In genomic region chr9:96245399-96245798, GRCh38 we compare ENCODE assay signal across 15 cellular contexts. TPM values are rescaled to one million over a fixed set of nuclear protein-coding genes. Genes with fewer than 3 reads are reported as not detected.
DNase-seq lines count a peak whose midpoint lies in the region; ATAC-seq and TF ChIP-seq lines count a peak whose summit lies in the region.
"Had no signal": no experiment of that assay in that cellular context is flagged by ENCODE, and none has a peak within 500 bp of the region (broad histone marks: within the 10 kb centered on the region; RNA-seq: fewer than 3 reads in every experiment).

No MANE protein-coding gene starts in this region.

- peak; percentile 19 for DNase-seq in activated CD4-positive, alpha-beta memory T cell treated with anti-CD3 and anti-CD28 coated beads for 36 hours
- no peak for DNase-seq in activated CD4-positive, alpha-beta memory T cell treated with anti-CD3 and anti-CD28 coated beads, Interleukin-2, amount 10 ng/mL, durations not matched to agents 7 days and 5 days
- peak; percentile 28 for DNase-seq in Jurkat, Clone E6-1 (ENCODE audit: low read depth, low spot score)
- peak; percentile 20 for DNase-seq in activated naive CD8-positive, alpha-beta T cell treated with anti-CD3 and anti-CD28 coated beads, Interleukin-2, amount 50 U/mL, for 24 hours
- peak; percentile 17 for DNase-seq in neural progenitor cell (ENCODE audit: low spot score)
- DNase-seq in NCI-H526 (lab: John Stamatoyannopoulos, UW) = no peak
- no peak for DNase-seq in stimulated activated naive CD4-positive, alpha-beta T cell treated with Interleukin-2 at 50 U/mL for 16 hours (lab: John Stamatoyannopoulos, UW)
- DNase-seq in DMS 273 (lab: John Stamatoyannopoulos, UW; ENCODE audit: unreplicated experiment) = no peak
- DNase-seq: Calu3, mesenchymal stem cell, NCI-H1092 had no signal

- no peaks in the 10 kb centered on the region for H3K4me1 ChIP-seq in neural progenitor cell

- no peaks in the 10 kb centered on the region for H3K79me2 ChIP-seq in neural progenitor cell (ENCODE audit: low read depth)

- no peaks in the 10 kb centered on the region for H3F3A ChIP-seq in neural progenitor cell (ENCODE audit: low read depth)

- H3K4me3 Mint-ChIP-seq in activated CD4-positive, alpha-beta memory T cell treated with anti-CD3 and anti-CD28 coated beads for 36 hours = no peak overlapping the region
- no peak overlapping the region for H3K4me3 Mint-ChIP-seq in activated CD4-positive, alpha-beta memory T cell treated with anti-CD3 and anti-CD28 coated beads, Interleukin-2, amount 10 ng/mL, durations not matched to agents 7 days and 5 days
- H3K4me3 Mint-ChIP-seq in activated naive CD8-positive, alpha-beta T cell treated with anti-CD3 and anti-CD28 coated beads, Interleukin-2, amount 50 U/mL, for 24 hours = no peak overlapping the region
- H3K4me3 Mint-ChIP-seq in neural progenitor cell = no peak overlapping the region
- H3K4me3 Mint-ChIP-seq: activated naive CD8-positive, alpha-beta T cell; central memory CD8-positive, alpha-beta T cell had no signal

- no peaks in the 10 kb centered on the region for H3K36me3 ChIP-seq in neural progenitor cell
- H3K36me3 ChIP-seq: neutrophil had no signal

- intact Hi-C loops in activated CD4-positive, alpha-beta memory T cell treated with anti-CD3 and anti-CD28 coated beads for 36 hours (cut with micrococcal nuclease) = no loop called here

- peak; percentile 46 for TF ChIP-seq CTCF in neural progenitor cell (IDR thresholded peaks at IDR 0.05)

- ATAC-seq in activated naive CD8-positive, alpha-beta T cell treated with anti-CD3 and anti-CD28 coated beads, Interleukin-2, amount 50 U/mL, for 24 hours = no peak

- H3K27me3 ChIP-seq in neural progenitor cell = no peaks in the 10 kb centered on the region
- H3K27me3 ChIP-seq: neutrophil had no signal

- H3K9me3 Mint-ChIP-seq in activated CD4-positive, alpha-beta memory T cell treated with anti-CD3 and anti-CD28 coated beads for 36 hours = no peaks in the 10 kb centered on the region
- no peaks in the 10 kb centered on the region for H3K9me3 Mint-ChIP-seq in activated CD4-positive, alpha-beta memory T cell treated with anti-CD3 and anti-CD28 coated beads, Interleukin-2, amount 10 ng/mL, durations not matched to agents 7 days and 5 days
- no peaks in the 10 kb centered on the region for H3K9me3 Mint-ChIP-seq in activated naive CD8-positive, alpha-beta T cell treated with anti-CD3 and anti-CD28 coated beads, Interleukin-2, amount 50 U/mL, for 24 hours
- no peaks in the 10 kb centered on the region for H3K9me3 Mint-ChIP-seq in neural progenitor cell
- H3K9me3 Mint-ChIP-seq: central memory CD8-positive, alpha-beta T cell had no signal

- no peaks in the 10 kb centered on the region for H3K9me3 ChIP-seq in neural progenitor cell (ENCODE audit: low read depth)
- H3K9me3 ChIP-seq: neutrophil had no signal

- POLR2A ChIA-PET in activated CD4-positive, alpha-beta memory T cell treated with anti-CD3 and anti-CD28 coated beads for 36 hours (lab: Charles Lee) = no interaction called here
- POLR2A ChIA-PET in activated CD4-positive, alpha-beta memory T cell treated with anti-CD3 and anti-CD28 coated beads, Interleukin-2, amount 10 ng/mL, durations not matched to agents 7 days and 5 days (lab: Charles Lee) = no interaction called here

- no peak overlapping the region for H3K27ac Mint-ChIP-seq in activated CD4-positive, alpha-beta memory T cell treated with anti-CD3 and anti-CD28 coated beads for 36 hours
- no peak overlapping the region for H3K27ac Mint-ChIP-seq in activated CD4-positive, alpha-beta memory T cell treated with anti-CD3 and anti-CD28 coated beads, Interleukin-2, amount 10 ng/mL, durations not matched to agents 7 days and 5 days
- no peak overlapping the region for H3K27ac Mint-ChIP-seq in activated naive CD8-positive, alpha-beta T cell treated with anti-CD3 and anti-CD28 coated beads, Interleukin-2, amount 50 U/mL, for 24 hours
- no peak overlapping the region for H3K27ac Mint-ChIP-seq in neural progenitor cell
- H3K27ac Mint-ChIP-seq: activated naive CD8-positive, alpha-beta T cell had no signal

- no peak overlapping the region for H2AFZ ChIP-seq in neural progenitor cell (replicated peaks)

- H3K4me1 Mint-ChIP-seq in activated CD4-positive, alpha-beta memory T cell treated with anti-CD3 and anti-CD28 coated beads for 36 hours (ENCODE audit: low read depth) = peaks cover 17% of the 10 kb centered on the region
- H3K4me1 Mint-ChIP-seq in activated CD4-positive, alpha-beta memory T cell treated with anti-CD3 and anti-CD28 coated beads, Interleukin-2, amount 10 ng/mL, durations not matched to agents 7 days and 5 days = peaks cover 16% of the 10 kb centered on the region
- peaks cover 16% of the 10 kb centered on the region for H3K4me1 Mint-ChIP-seq in activated naive CD8-positive, alpha-beta T cell treated with anti-CD3 and anti-CD28 coated beads, Interleukin-2, amount 50 U/mL, for 24 hours
- peaks cover 11% of the 10 kb centered on the region for H3K4me1 Mint-ChIP-seq in neural progenitor cell

- H3K9ac ChIP-seq in neural progenitor cell = no peak overlapping the region

- H3K27ac ChIP-seq in neural progenitor cell = no peak overlapping the region
- H3K27ac ChIP-seq: neutrophil, VCaP had no signal

- CTCF ChIA-PET in activated CD4-positive, alpha-beta memory T cell treated with anti-CD3 and anti-CD28 coated beads for 36 hours (lab: Charles Lee) = interaction anchor here (0.8 to 4.2 kb wide), 10 partner anchors 9 to 72 kb away, joined by 3 to 19 read pairs (median 6); no protein-coding TSS in a partner anchor
- CTCF ChIA-PET in activated CD4-positive, alpha-beta memory T cell treated with anti-CD3 and anti-CD28 coated beads, Interleukin-2, amount 10 ng/mL, durations not matched to agents 7 days and 5 days (lab: Charles Lee) = interaction anchor here (0.5 to 3.0 kb wide), 2 partner anchors 13 to 1694 kb away, joined by 3 to 7 read pairs; no protein-coding TSS in a partner anchor

- no peaks in the 10 kb centered on the region for H4K20me1 ChIP-seq in neural progenitor cell (ENCODE audit: low read depth)

- peaks cover 43% of the 10 kb centered on the region for H3K27me3 Mint-ChIP-seq in activated CD4-positive, alpha-beta memory T cell treated with anti-CD3 and anti-CD28 coated beads for 36 hours
- peaks cover 65% of the 10 kb centered on the region for H3K27me3 Mint-ChIP-seq in activated CD4-positive, alpha-beta memory T cell treated with anti-CD3 and anti-CD28 coated beads, Interleukin-2, amount 10 ng/mL, durations not matched to agents 7 days and 5 days
- H3K27me3 Mint-ChIP-seq in activated naive CD8-positive, alpha-beta T cell treated with anti-CD3 and anti-CD28 coated beads, Interleukin-2, amount 50 U/mL, for 24 hours = peaks cover 71% of the 10 kb centered on the region
- H3K27me3 Mint-ChIP-seq in neural progenitor cell (ENCODE audit: insufficient read depth, low read depth) = peaks cover 5% of the 10 kb centered on the region

- no peak overlapping the region for H3K4me3 ChIP-seq in Jurkat, Clone E6-1 (ENCODE audit: low read length)
- no peak overlapping the region for H3K4me3 ChIP-seq in neural progenitor cell

- H3K36me3 Mint-ChIP-seq in activated CD4-positive, alpha-beta memory T cell treated with anti-CD3 and anti-CD28 coated beads for 36 hours = no peaks in the 10 kb centered on the region
- no peaks in the 10 kb centered on the region for H3K36me3 Mint-ChIP-seq in activated CD4-positive, alpha-beta memory T cell treated with anti-CD3 and anti-CD28 coated beads, Interleukin-2, amount 10 ng/mL, durations not matched to agents 7 days and 5 days (ENCODE audit: low read depth)
- peaks cover 1% of the 10 kb centered on the region for H3K36me3 Mint-ChIP-seq in activated naive CD8-positive, alpha-beta T cell treated with anti-CD3 and anti-CD28 coated beads, Interleukin-2, amount 50 U/mL, for 24 hours (ENCODE audit: low read depth)
- no peaks in the 10 kb centered on the region for H3K36me3 Mint-ChIP-seq in neural progenitor cell
- H3K36me3 Mint-ChIP-seq: activated naive CD8-positive, alpha-beta T cell had no signal

- no peak overlapping the region for H3K4me2 ChIP-seq in neural progenitor cell

RNA-seq across cellular contexts. Expression of gene HSD17B3, which starts 56.6 kb away (rescaled TPM):
- total RNA-seq in activated CD4-positive, alpha-beta memory T cell treated with anti-CD3 and anti-CD28 coated beads for 36 hours = not detected
- total RNA-seq in activated CD4-positive, alpha-beta memory T cell treated with anti-CD3 and anti-CD28 coated beads, Interleukin-2, amount 10 ng/mL, durations not matched to agents 7 days and 5 days = not detected
- polyA plus RNA-seq in Jurkat, Clone E6-1 (2012; ENCODE audit: insufficient read depth, insufficient read length) = not detected
- total RNA-seq in neural progenitor cell (ENCODE audit: low replicate concordance) = not detected in 2 replicates

Comparison
In these comparisons a context has a peak if more than half of its experiments do, and no peak if none do; other contexts are left out.
1. DNase-seq: peak in activated CD4-positive, alpha-beta memory T cell treated with anti-CD3 and anti-CD28 coated beads for 36 hours (single experiment), Jurkat, Clone E6-1 (single experiment), activated naive CD8-positive, alpha-beta T cell treated with anti-CD3 and anti-CD28 coated beads, Interleukin-2, amount 50 U/mL, for 24 hours (single experiment) and neural progenitor cell (single experiment); none in activated CD4-positive, alpha-beta memory T cell treated with anti-CD3 and anti-CD28 coated beads, Interleukin-2, amount 10 ng/mL, durations not matched to agents 7 days and 5 days (single experiment), NCI-H526 (0 of 2), stimulated activated naive CD4-positive, alpha-beta T cell treated with Interleukin-2 at 50 U/mL for 16 hours (single experiment) and DMS 273 (single experiment).